ENCODE assay signal across 8 cellular contexts in the genomic region with DNA sequence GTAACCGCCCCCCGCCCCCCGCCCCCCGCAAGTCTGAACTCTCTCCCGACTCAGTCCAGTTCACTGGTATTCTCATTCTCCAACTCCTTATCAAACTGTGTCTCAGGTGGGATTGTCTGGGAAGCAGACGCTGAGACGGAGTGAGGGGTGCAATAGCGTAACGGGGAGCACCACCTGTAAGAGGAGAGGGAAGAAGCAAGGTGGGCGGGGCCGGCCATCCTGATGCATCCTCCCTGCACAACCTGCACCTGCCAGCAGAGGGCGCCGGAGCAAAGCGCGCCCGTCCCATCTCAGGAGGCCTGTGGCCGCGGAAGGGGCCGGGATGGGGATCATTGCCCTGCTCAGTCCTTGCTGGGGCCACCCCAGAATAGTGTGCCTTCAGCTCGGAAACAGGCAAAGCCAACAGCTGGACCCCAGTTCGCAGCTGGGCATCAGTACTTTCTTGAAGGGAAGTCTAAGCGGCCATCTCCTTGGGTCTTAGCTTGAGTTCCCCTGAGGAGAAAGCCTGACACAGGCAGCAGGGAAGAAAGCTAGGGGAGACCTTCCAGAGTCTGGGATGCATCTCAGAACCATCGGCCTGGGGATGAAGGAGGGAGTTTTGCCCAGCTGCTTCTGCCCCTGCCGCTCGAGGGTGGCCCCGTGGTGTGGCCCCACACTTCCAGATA.
A peak's percentile ranks its signal among the peaks of the same experiment; 100 is the strongest.
DNase-seq lines count a peak whose midpoint lies in the region; ATAC-seq and TF ChIP-seq lines count a peak whose summit lies in the region.

No MANE protein-coding gene starts in this region.

- ATAC-seq in GM19452 (IDR thresholded peaks at IDR 0.05; ENCODE audit: unreplicated experiment) (peak; percentile 56), left lung (peak; percentile 85), HG02840 (IDR thresholded peaks at IDR 0.05; ENCODE audit: low FRiP score, unreplicated experiment) (no peak)

- peak; percentile 72 to 91 for TF ChIP-seq CTCF in left lung (IDR thresholded peaks at IDR 0.05)

- in situ Hi-C loops in T47D (cut with HindIII; ENCODE audit: low pct_unique_long_range_greater_than_20kb, low sequenced_read_pairs), result no loop called here

- DNase-seq in M059J (ENCODE audit: low read depth), result peak; percentile 29
- peak; percentile 76 for DNase-seq in UCSD-AML1 (lab: John Stamatoyannopoulos, UW; ENCODE audit: unreplicated experiment)
- DNase-seq in T47D (ENCODE audit: low read depth in 1 of 2, low spot score in 1 of 2), result peak; percentile 30 to 70
- peak; percentile 68 to 95 for DNase-seq in left lung
- peak; percentile 13 to 20 for DNase-seq in stimulated activated CD8-positive, alpha-beta memory T cell treated with anti-CD3 and anti-CD28 coated beads, Interleukin-15, amount 100 ng/mL, for 4 hours (ENCODE audit: low read depth in 2 of 2)

- H3K4me1 ChIP-seq in BLaER1 (peaks cover 14% of the 10 kb centered on the region), left lung (no peaks in the 10 kb centered on the region)

- no peaks in the 10 kb centered on the region for H3K9me3 ChIP-seq in BLaER1
- H3K9me3 ChIP-seq in left lung, result no peaks in the 10 kb centered on the region

- H3K4me2 ChIP-seq in BLaER1, result peak overlapping the region; percentile 11; the same call in 1 of the 2 replicates

- H3K4me3 ChIP-seq in BLaER1 (no peak overlapping the region), left lung (no peak overlapping the region)

- H3K27ac ChIP-seq in BLaER1 (no peak overlapping the region), left lung (no peak overlapping the region)

- H3K27me3 ChIP-seq in BLaER1 (peaks cover 43% of the 10 kb centered on the region), left lung (peaks cover 8 to 67% of the 10 kb centered on the region in 2 donors)

- peaks cover 26% of the 10 kb centered on the region for H4K20me1 ChIP-seq in BLaER1

- H3K36me3 ChIP-seq in BLaER1 (no peaks in the 10 kb centered on the region), left lung (no peaks in the 10 kb centered on the region)

- intact Hi-C loops in left lung (cut with DNase I), result loop anchor here in 1 of 2 donors (10.0 kb wide), 1 partner anchor 382 kb away; no protein-coding TSS in a partner anchor

- H3K9ac ChIP-seq in BLaER1, result no peak overlapping the region

Comparison
In these comparisons a context has a peak if more than half of its experiments do, and no peak if none do; other contexts are left out.
1. DNase-seq: peak in every context shown above with its lines; median percentile 82 in left lung; 76 in UCSD-AML1; 50 in T47D; 29 in M059J; 16 in stimulated activated CD8-positive, alpha-beta memory T cell treated with anti-CD3 and anti-CD28 coated beads, Interleukin-15, amount 100 ng/mL, for 4 hours.